ENCODE assay signal across 16 cellular contexts in the genomic region with DNA sequence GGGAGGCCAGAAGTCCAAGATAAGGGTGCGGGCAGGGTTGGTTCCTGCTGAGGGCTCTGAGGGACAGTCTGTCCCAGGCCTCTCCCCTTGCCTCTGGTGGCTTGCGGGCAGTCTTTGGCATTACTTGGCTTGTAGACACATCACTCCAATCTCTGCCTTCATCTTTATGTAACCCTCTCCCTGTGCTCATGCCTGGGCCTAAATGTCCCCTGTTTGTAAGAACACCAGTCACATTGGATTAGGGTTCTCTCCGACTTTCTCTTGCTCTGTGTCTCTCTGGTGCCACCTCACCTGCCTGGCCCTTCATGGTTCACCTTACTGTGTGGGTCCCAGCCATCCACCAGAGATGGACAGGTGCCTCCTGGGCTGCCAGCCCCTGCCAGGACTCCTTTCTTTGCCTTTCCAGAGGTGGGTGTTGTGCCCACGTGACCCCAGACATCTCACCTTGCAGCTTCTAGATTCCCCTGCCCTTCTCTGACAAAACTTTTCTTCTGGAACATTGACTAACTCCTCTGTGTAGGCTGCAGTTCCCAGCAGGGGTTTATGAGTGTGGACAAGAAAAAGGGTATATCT.
DNase-seq lines count a peak whose midpoint lies in the region; ATAC-seq and TF ChIP-seq lines count a peak whose summit lies in the region.
"Had no signal": no experiment of that assay in that cellular context is flagged by ENCODE, and none has a peak within 500 bp of the region (broad histone marks: within the 10 kb centered on the region; RNA-seq: fewer than 3 reads in every experiment).

No MANE protein-coding gene starts in this region.

- H2AK5ac ChIP-seq in mesenchymal stem cell (ENCODE audit: low read length, severe bottlenecking): peak overlapping the region; percentile 27

- H3K4me3 Mint-ChIP-seq in stimulated activated naive CD8-positive, alpha-beta T cell treated with anti-CD3 and anti-CD28 coated beads, Interleukin-15, Interleukin-2, amounts not matched to agents 100 ng/mL and 50 ng/mL, for 24 hours: peak overlapping the region; percentile 58
- no peak overlapping the region for H3K4me3 Mint-ChIP-seq in activated CD4-positive, alpha-beta memory T cell treated with anti-CD3 and anti-CD28 coated beads, Interleukin-2, amount 10 ng/mL, durations not matched to agents 7 days and 5 days
- H3K4me3 Mint-ChIP-seq: endodermal cell had no signal

- H3K14ac ChIP-seq in mesenchymal stem cell (ENCODE audit: low read length in 2 of 2): no peak overlapping the region

- H3K27ac Mint-ChIP-seq in stimulated activated naive CD8-positive, alpha-beta T cell treated with anti-CD3 and anti-CD28 coated beads, Interleukin-15, Interleukin-2, amounts not matched to agents 100 ng/mL and 50 ng/mL, for 24 hours: peak overlapping the region; percentile 97
- H3K27ac Mint-ChIP-seq in activated CD4-positive, alpha-beta memory T cell treated with anti-CD3 and anti-CD28 coated beads, Interleukin-2, amount 10 ng/mL, durations not matched to agents 7 days and 5 days: peak overlapping the region; percentile 68
- H3K27ac Mint-ChIP-seq: endodermal cell had no signal

- no peak overlapping the region for H3K4me2 ChIP-seq in mesenchymal stem cell (ENCODE audit: low read length, poor library complexity, severe bottlenecking)

- peaks cover 38% of the 10 kb centered on the region for H3K79me1 ChIP-seq in mesenchymal stem cell (replicated peaks; ENCODE audit: low read length, poor library complexity, severe bottlenecking)

- H3K27me3 ChIP-seq in mesenchymal stem cell (ENCODE audit: control insufficient read depth in 1 of 2, insufficient read depth in 1 of 2, low read length in 2 of 2): peaks cover 0 to 5% of the 10 kb centered on the region in 2 experiments
- H3K27me3 ChIP-seq: foreskin keratinocyte, upper lobe of left lung had no signal

- peak overlapping the region in 1 of 2 experiments; percentile 12 for H2BK12ac ChIP-seq in mesenchymal stem cell (ENCODE audit: low read length in 2 of 2)

- CTCF ChIA-PET in activated CD4-positive, alpha-beta memory T cell treated with anti-CD3 and anti-CD28 coated beads, Interleukin-2, amount 10 ng/mL, durations not matched to agents 7 days and 5 days (lab: Charles Lee): no interaction called here

- H3K9ac ChIP-seq in mesenchymal stem cell (ENCODE audit: low read length): no peak overlapping the region
- H3K9ac ChIP-seq: parathyroid adenoma had no signal

- H3K4me3 ChIP-seq in mesenchymal stem cell (ENCODE audit: insufficient read depth in 1 of 2, low read depth in 1 of 2, low read length in 2 of 2) (no peak overlapping the region), lower leg skin (ENCODE audit: low read depth, poor library complexity, severe bottlenecking) (no peak overlapping the region)
- H3K4me3 ChIP-seq: upper lobe of left lung had no signal

- no peak overlapping the region for H2BK15ac ChIP-seq in mesenchymal stem cell (ENCODE audit: low read depth, poor library complexity, severe bottlenecking)

- no peaks in the 10 kb centered on the region for H3K27me3 Mint-ChIP-seq in stimulated activated naive CD8-positive, alpha-beta T cell treated with anti-CD3 and anti-CD28 coated beads, Interleukin-15, Interleukin-2, amounts not matched to agents 100 ng/mL and 50 ng/mL, for 24 hours
- H3K27me3 Mint-ChIP-seq in activated CD4-positive, alpha-beta memory T cell treated with anti-CD3 and anti-CD28 coated beads, Interleukin-2, amount 10 ng/mL, durations not matched to agents 7 days and 5 days: no peaks in the 10 kb centered on the region

- H2BK120ac ChIP-seq in mesenchymal stem cell (ENCODE audit: low read depth, low read length): no peak overlapping the region

- no peak overlapping the region for H2BK5ac ChIP-seq in mesenchymal stem cell (ENCODE audit: low read depth, low read length, poor library complexity, severe bottlenecking)

- H3K9me3 ChIP-seq in mesenchymal stem cell (ENCODE audit: control insufficient read depth, low read length): no peaks in the 10 kb centered on the region
- H3K9me3 ChIP-seq: upper lobe of left lung had no signal

- POLR2A ChIA-PET in activated CD4-positive, alpha-beta memory T cell treated with anti-CD3 and anti-CD28 coated beads, Interleukin-2, amount 10 ng/mL, durations not matched to agents 7 days and 5 days (lab: Charles Lee): interaction anchor here (2.3 kb wide), 1 partner anchor 13 kb away, joined by 7 read pairs; no protein-coding TSS in a partner anchor

- WGBS in mesenchymal stem cell: 100% methylated on average over 3 of the region's 4 CpGs
- WGBS in lower leg skin, 2 donors: 95 to 96% methylated on average over 4 of the region's 4 CpGs

- no peak overlapping the region for H3K4ac ChIP-seq in mesenchymal stem cell (ENCODE audit: low read depth in 1 of 2, low read length in 2 of 2)

- H3K4me1 Mint-ChIP-seq in stimulated activated naive CD8-positive, alpha-beta T cell treated with anti-CD3 and anti-CD28 coated beads, Interleukin-15, Interleukin-2, amounts not matched to agents 100 ng/mL and 50 ng/mL, for 24 hours (ENCODE audit: low read depth): peaks cover 73% of the 10 kb centered on the region
- peaks cover 63% of the 10 kb centered on the region for H3K4me1 Mint-ChIP-seq in activated CD4-positive, alpha-beta memory T cell treated with anti-CD3 and anti-CD28 coated beads, Interleukin-2, amount 10 ng/mL, durations not matched to agents 7 days and 5 days

- no peak for TF ChIP-seq POLR2A in lower leg skin (IDR thresholded peaks at IDR 0.05)

- peaks cover 4% of the 10 kb centered on the region for H3K36me3 Mint-ChIP-seq in stimulated activated naive CD8-positive, alpha-beta T cell treated with anti-CD3 and anti-CD28 coated beads, Interleukin-15, Interleukin-2, amounts not matched to agents 100 ng/mL and 50 ng/mL, for 24 hours (ENCODE audit: low read depth)
- peaks cover 6% of the 10 kb centered on the region for H3K36me3 Mint-ChIP-seq in activated CD4-positive, alpha-beta memory T cell treated with anti-CD3 and anti-CD28 coated beads, Interleukin-2, amount 10 ng/mL, durations not matched to agents 7 days and 5 days (ENCODE audit: low read depth)

- no peak for ATAC-seq in stimulated activated naive CD8-positive, alpha-beta T cell treated with anti-CD3 and anti-CD28 coated beads, Interleukin-15, Interleukin-2, amounts not matched to agents 100 U/mL and 50 U/mL, for 24 hours
- ATAC-seq in GM19324 (IDR thresholded peaks at IDR 0.05; ENCODE audit: low FRiP score, unreplicated experiment): no peak

- no peak overlapping the region for H4K8ac ChIP-seq in mesenchymal stem cell (ENCODE audit: low read length)

- no peak overlapping the region for H4K91ac ChIP-seq in mesenchymal stem cell (ENCODE audit: low read length)

- H3K27ac ChIP-seq in mesenchymal stem cell (ENCODE audit: low read length, poor library complexity, severe bottlenecking): no peak overlapping the region
- H3K27ac ChIP-seq: parathyroid adenoma, upper lobe of left lung had no signal

- TF ChIP-seq CTCF in lower leg skin (IDR thresholded peaks at IDR 0.05): no peak

- intact Hi-C loops in lower leg skin (cut with DNase I; ENCODE audit: low total_unique reads): no loop called here

- H3K36me3 ChIP-seq in mesenchymal stem cell (ENCODE audit: control insufficient read depth in 1 of 2, insufficient read depth in 2 of 2, low read depth in 1 of 2, low read length in 2 of 2): peaks cover 0 to 2% of the 10 kb centered on the region in 2 experiments
- H3K36me3 ChIP-seq: upper lobe of left lung had no signal

- DNase-seq in stimulated activated naive CD8-positive, alpha-beta T cell treated with anti-CD3 and anti-CD28 coated beads, Interleukin-15, Interleukin-2, amounts not matched to agents 100 U/mL and 50 U/mL, for 24 hours: no peak
- no peak for DNase-seq in activated CD4-positive, alpha-beta memory T cell treated with anti-CD3 and anti-CD28 coated beads, Interleukin-2, amount 10 ng/mL, durations not matched to agents 7 days and 5 days
- DNase-seq in mesenchymal stem cell (no peak), AML-193 (lab: John Stamatoyannopoulos, UW) (no peak), lower leg skin (ENCODE audit: low spot score in 2 of 2) (no peak)
- no peak for DNase-seq in NK-92 treated with Interleukin-12 subunit alpha and Interleukin-12 subunit beta, amount 100 ng/mL, for 24 hours (lab: John Stamatoyannopoulos, UW)
- DNase-seq: DMS79; endodermal cell; foreskin keratinocyte; NCI-H1105 treated with DMSO at 0.1 percent for 48 hours; NCI-H2227 treated with DMSO at 0.1 percent for 48 hours; stimulated activated CD4-positive, alpha-beta T cell treated with anti-CD3 and anti-CD28 coated beads, Interleukin-15, amount 100 ng/mL, for 24 hours; upper lobe of left lung had no signal

- peak overlapping the region in 1 of 2 experiments; percentile 29 for H3K18ac ChIP-seq in mesenchymal stem cell (ENCODE audit: low read depth in 1 of 2, low read length in 2 of 2)

- H2AFZ ChIP-seq in mesenchymal stem cell (ENCODE audit: low read depth, low read length): no peak overlapping the region
- H2AFZ ChIP-seq: parathyroid adenoma had no signal

- H3K4me1 ChIP-seq in mesenchymal stem cell (ENCODE audit: control insufficient read depth, insufficient read depth, low read depth, low read length): peaks cover 24% of the 10 kb centered on the region

- no peak overlapping the region for H3K23ac ChIP-seq in mesenchymal stem cell (ENCODE audit: low read length in 2 of 2)

- no peaks in the 10 kb centered on the region for H3K9me3 Mint-ChIP-seq in stimulated activated naive CD8-positive, alpha-beta T cell treated with anti-CD3 and anti-CD28 coated beads, Interleukin-15, Interleukin-2, amounts not matched to agents 100 ng/mL and 50 ng/mL, for 24 hours
- no peaks in the 10 kb centered on the region for H3K9me3 Mint-ChIP-seq in activated CD4-positive, alpha-beta memory T cell treated with anti-CD3 and anti-CD28 coated beads, Interleukin-2, amount 10 ng/mL, durations not matched to agents 7 days and 5 days
- H3K9me3 Mint-ChIP-seq: endodermal cell had no signal
